ENCODE assay signal across 26 cellular contexts in the genomic region with DNA sequence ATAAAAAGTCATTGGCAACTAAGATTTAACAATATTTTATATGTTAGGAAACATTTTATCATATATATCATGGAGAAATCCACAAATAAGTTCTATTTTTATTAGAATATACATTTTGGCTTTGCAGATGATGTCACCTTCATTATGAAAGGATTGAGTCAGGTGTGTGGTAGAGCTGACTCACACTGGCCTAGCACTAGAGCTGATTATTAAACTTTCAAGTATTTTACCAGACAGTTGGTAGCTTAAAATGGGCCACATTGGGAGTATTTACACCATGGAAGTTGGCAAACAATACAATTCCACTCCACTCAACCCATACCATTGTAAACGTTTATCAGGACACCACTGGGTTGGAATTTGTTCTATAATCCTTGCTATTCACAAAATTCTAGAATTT.
DNase-seq lines count a peak whose midpoint lies in the region; ATAC-seq and TF ChIP-seq lines count a peak whose summit lies in the region.
"Had no signal": no experiment of that assay in that cellular context is flagged by ENCODE, and none has a peak within 500 bp of the region (broad histone marks: within the 10 kb centered on the region; RNA-seq: fewer than 3 reads in every experiment).

No MANE protein-coding gene starts in this region.

- dilution Hi-C loops in mammary epithelial cell (cut with HindIII; ENCODE audit: low sequenced_read_pairs): no loop called here

- H3K4me3 ChIP-seq in mammary epithelial cell (replicated peaks in 1 of 3; ENCODE audit: insufficient read depth in 1 of 3, low read depth in 2 of 3, low read length in 3 of 3) (no peak overlapping the region), right lobe of liver (no peak overlapping the region), body of pancreas (no peak overlapping the region)
- H3K4me3 ChIP-seq: esophagus squamous epithelium, thoracic aorta had no signal

- in situ Hi-C loops in mammary epithelial cell (cut with MboI; ENCODE audit: low sequenced_read_pairs in 2 of 2): no loop called here

- BruUV-seq in mammary epithelial cell (replicated peaks; lab: Mats Ljungman, UMichigan): no TSS peak

- peak; percentile 33 for DNase-seq in Daoy (ENCODE audit: low read depth)
- peak; percentile 2 for DNase-seq in M059J (ENCODE audit: low read depth)
- peak; percentile 45 for DNase-seq in mammary epithelial cell
- DNase-seq in right lobe of liver: no peak
- DNase-seq in body of pancreas: no peak
- DNase-seq: activated CD8-positive, alpha-beta memory T cell treated with anti-CD3 and anti-CD28 coated beads, Interleukin-2, amount 10 ng/mL, durations not matched to agents 7 days and 5 days; activated naive CD4-positive, alpha-beta T cell; activated naive CD8-positive, alpha-beta T cell treated with anti-CD3 and anti-CD28 coated beads, Interleukin-2, amount 50 U/mL, for 24 hours; BE2C; CD8-positive, alpha-beta T cell; dermis blood vessel endothelial cell; EL; endodermal cell; esophagus squamous epithelium; foreskin melanocyte; Karpas-422; kidney glomerular epithelial cell; NCI-H1436 treated with DMSO at 0.1 percent for 48 hours; NCI-H2107; NCI-H748 treated with DMSO at 0.1 percent for 48 hours; nephron progenitor cell had no signal

- CTCF ChIA-PET in mammary epithelial cell (lab: Charles Lee; ENCODE audit: low non-redundant PET): no interaction called here

- no peaks in the 10 kb centered on the region for H3K27me3 Mint-ChIP-seq in stimulated activated memory B cell treated with anti-CD40 and anti-IgM and Interleukin-4, amounts not matched to agents 10 μg/mL and 1 μg/mL and 100 μg/mL, for 72 hours
- H3K27me3 Mint-ChIP-seq: activated CD8-positive, alpha-beta memory T cell treated with anti-CD3 and anti-CD28 coated beads, Interleukin-2, amount 10 ng/mL, durations not matched to agents 7 days and 5 days; activated naive CD8-positive, alpha-beta T cell treated with anti-CD3 and anti-CD28 coated beads, Interleukin-2, amount 50 U/mL, for 24 hours; stimulated activated naive CD8-positive, alpha-beta T cell treated with anti-CD3 and anti-CD28 coated beads, Interleukin-15, Interleukin-2, amounts not matched to agents 100 ng/mL and 50 ng/mL, for 24 hours had no signal

- no peaks in the 10 kb centered on the region for H3K36me3 ChIP-seq in mammary epithelial cell (ENCODE audit: insufficient read depth, low read length)
- no peaks in the 10 kb centered on the region for H3K36me3 ChIP-seq in right lobe of liver
- no peaks in the 10 kb centered on the region for H3K36me3 ChIP-seq in body of pancreas (replicated peaks in 1 of 2; ENCODE audit: insufficient read depth in 1 of 2, low read depth in 2 of 2)
- H3K36me3 ChIP-seq: BE2C, esophagus squamous epithelium, thoracic aorta had no signal

- intact Hi-C loops in mammary epithelial cell (cut with micrococcal nuclease): no loop called here
- intact Hi-C loops in right lobe of liver (cut with DNase I): no loop called here
- intact Hi-C loops in body of pancreas (cut with DNase I): no loop called here

- no peaks in the 10 kb centered on the region for H4K20me1 ChIP-seq in mammary epithelial cell (ENCODE audit: insufficient read depth, low read length)

- no peak overlapping the region for H3K27ac Mint-ChIP-seq in stimulated activated memory B cell treated with anti-CD40 and anti-IgM and Interleukin-4, amounts not matched to agents 10 μg/mL and 1 μg/mL and 100 μg/mL, for 72 hours
- H3K27ac Mint-ChIP-seq: activated CD8-positive, alpha-beta memory T cell treated with anti-CD3 and anti-CD28 coated beads, Interleukin-2, amount 10 ng/mL, durations not matched to agents 7 days and 5 days; activated naive CD8-positive, alpha-beta T cell treated with anti-CD3 and anti-CD28 coated beads, Interleukin-2, amount 50 U/mL, for 24 hours; CD8-positive, alpha-beta T cell; endodermal cell; nephron progenitor cell; stimulated activated naive CD8-positive, alpha-beta T cell treated with anti-CD3 and anti-CD28 coated beads, Interleukin-15, Interleukin-2, amounts not matched to agents 100 ng/mL and 50 ng/mL, for 24 hours had no signal

- WGBS in mammary epithelial cell (ENCODE audit: low coverage, missing lambda C conversion rate): 0% methylated on average over 1 of the region's 1 CpG
- WGBS in right lobe of liver (ENCODE audit: insufficient coverage, low coverage, low lambda C conversion rate, missing lambda C conversion rate): 17% methylated on average over 1 of the region's 1 CpG
- WGBS in body of pancreas, 2 donors: 42 to 50% methylated on average over 1 of the region's 1 CpG

- no peak overlapping the region for H2AFZ ChIP-seq in mammary epithelial cell (ENCODE audit: low read depth, low read length)

- H3K27ac ChIP-seq in mammary epithelial cell (ENCODE audit: insufficient read depth, low read depth, low read length) (no peak overlapping the region), right lobe of liver (no peak overlapping the region), body of pancreas (no peak overlapping the region)
- H3K27ac ChIP-seq: esophagus squamous epithelium, SK-N-MC, thoracic aorta had no signal

- H3K79me2 ChIP-seq in mammary epithelial cell (ENCODE audit: insufficient read depth, low read length): no peaks in the 10 kb centered on the region

- H3K36me3 Mint-ChIP-seq in stimulated activated memory B cell treated with anti-CD40 and anti-IgM and Interleukin-4, amounts not matched to agents 10 μg/mL and 1 μg/mL and 100 μg/mL, for 72 hours: no peaks in the 10 kb centered on the region
- H3K36me3 Mint-ChIP-seq: activated CD8-positive, alpha-beta memory T cell treated with anti-CD3 and anti-CD28 coated beads, Interleukin-2, amount 10 ng/mL, durations not matched to agents 7 days and 5 days; CD8-positive, alpha-beta T cell had no signal

- no peak overlapping the region for H3K4me3 Mint-ChIP-seq in stimulated activated memory B cell treated with anti-CD40 and anti-IgM and Interleukin-4, amounts not matched to agents 10 μg/mL and 1 μg/mL and 100 μg/mL, for 72 hours
- H3K4me3 Mint-ChIP-seq: activated CD8-positive, alpha-beta memory T cell treated with anti-CD3 and anti-CD28 coated beads, Interleukin-2, amount 10 ng/mL, durations not matched to agents 7 days and 5 days; activated naive CD8-positive, alpha-beta T cell treated with anti-CD3 and anti-CD28 coated beads, Interleukin-2, amount 50 U/mL, for 24 hours; CD8-positive, alpha-beta T cell; endodermal cell; nephron progenitor cell; stimulated activated naive CD8-positive, alpha-beta T cell treated with anti-CD3 and anti-CD28 coated beads, Interleukin-15, Interleukin-2, amounts not matched to agents 100 ng/mL and 50 ng/mL, for 24 hours had no signal

- no peaks in the 10 kb centered on the region for H3K4me1 ChIP-seq in mammary epithelial cell (ENCODE audit: insufficient read depth, low read length)
- no peaks in the 10 kb centered on the region for H3K4me1 ChIP-seq in right lobe of liver
- no peaks in the 10 kb centered on the region for H3K4me1 ChIP-seq in body of pancreas
- H3K4me1 ChIP-seq: BE2C, esophagus squamous epithelium had no signal

- ATAC-seq in right lobe of liver: peak; percentile 36 to 97 (median 58)
- ATAC-seq in body of pancreas: no peak
- no peak for ATAC-seq in SK-N-SH treated with all-trans-retinoic acid at 6 μM for 48 hours
- ATAC-seq in stimulated activated memory B cell treated with anti-CD40 and anti-IgM and Interleukin-4, amounts not matched to agents 10 μg/mL and 1 μg/mL and 100 μg/mL, for 72 hours: no peak
- ATAC-seq: activated CD8-positive, alpha-beta memory T cell treated with anti-CD3 and anti-CD28 coated beads, Interleukin-2, amount 10 ng/mL, durations not matched to agents 7 days and 5 days; activated naive CD8-positive, alpha-beta T cell treated with anti-CD3 and anti-CD28 coated beads, Interleukin-2, amount 50 U/mL, for 24 hours; CD8-positive, alpha-beta T cell had no signal

- TF ChIP-seq POLR2A in right lobe of liver (IDR thresholded peaks at IDR 0.05): no peak
- TF ChIP-seq POLR2A in body of pancreas (IDR thresholded peaks at IDR 0.05): no peak

- H3K9ac ChIP-seq in mammary epithelial cell (ENCODE audit: insufficient read depth, low read length): no peak overlapping the region

- H3K27me3 ChIP-seq in mammary epithelial cell (ENCODE audit: insufficient read depth, low read length) (no peaks in the 10 kb centered on the region), right lobe of liver (no peaks in the 10 kb centered on the region), body of pancreas (no peaks in the 10 kb centered on the region)
- H3K27me3 ChIP-seq: BE2C, esophagus squamous epithelium had no signal

- no peaks in the 10 kb centered on the region for H3K9me3 ChIP-seq in mammary epithelial cell (replicated peaks; ENCODE audit: insufficient read depth, low read length)
- no peaks in the 10 kb centered on the region for H3K9me3 ChIP-seq in right lobe of liver
- H3K9me3 ChIP-seq in body of pancreas: no peaks in the 10 kb centered on the region
- H3K9me3 ChIP-seq: BE2C, esophagus squamous epithelium, thoracic aorta had no signal

- peaks cover 7% of the 10 kb centered on the region for H3K9me3 Mint-ChIP-seq in stimulated activated memory B cell treated with anti-CD40 and anti-IgM and Interleukin-4, amounts not matched to agents 10 μg/mL and 1 μg/mL and 100 μg/mL, for 72 hours

- H3K4me1 Mint-ChIP-seq in stimulated activated memory B cell treated with anti-CD40 and anti-IgM and Interleukin-4, amounts not matched to agents 10 μg/mL and 1 μg/mL and 100 μg/mL, for 72 hours: no peaks in the 10 kb centered on the region
- H3K4me1 Mint-ChIP-seq: activated CD8-positive, alpha-beta memory T cell treated with anti-CD3 and anti-CD28 coated beads, Interleukin-2, amount 10 ng/mL, durations not matched to agents 7 days and 5 days; activated naive CD8-positive, alpha-beta T cell treated with anti-CD3 and anti-CD28 coated beads, Interleukin-2, amount 50 U/mL, for 24 hours; endodermal cell; nephron progenitor cell had no signal

- TF ChIP-seq CTCF in mammary epithelial cell (conservative IDR thresholded peaks at IDR 0.05 in 1 of 2, IDR thresholded peaks at IDR 0.05 in 1 of 2; ENCODE audit: extremely low read depth in 1 of 2, insufficient read depth in 1 of 2, low read depth in 1 of 2, low read length in 2 of 2): no peak
- no peak for TF ChIP-seq CTCF in right lobe of liver (IDR thresholded peaks at IDR 0.05)
- TF ChIP-seq CTCF in body of pancreas (IDR thresholded peaks at IDR 0.05): no peak

- no peak overlapping the region for H3K4me2 ChIP-seq in mammary epithelial cell (ENCODE audit: insufficient read depth, low read depth, low read length)

TF ChIP-seq in SK-N-SH treated with all-trans-retinoic acid at 6 μM for 48 hours, 23 proteins besides CTCF, POLR2A, EP300 and RAD21 (continues in another document):
- no peak for TF ChIP-seq TOX (CRISPR knock-in tag; IDR thresholded peaks at IDR 0.05; ENCODE audit: borderline replicate concordance)

Comparison
In these comparisons a context has a peak if more than half of its experiments do, and no peak if none do; other contexts are left out.
1. DNase-seq: peak in Daoy (single experiment), M059J (single experiment) and mammary epithelial cell (single experiment); none in right lobe of liver (0 of 3) and body of pancreas (0 of 4).
2. ATAC-seq: peak in right lobe of liver (4 of 4); none in body of pancreas (single experiment), SK-N-SH treated with all-trans-retinoic acid at 6 μM for 48 hours (single experiment) and stimulated activated memory B cell treated with anti-CD40 and anti-IgM and Interleukin-4, amounts not matched to agents 10 μg/mL and 1 μg/mL and 100 μg/mL, for 72 hours (single experiment).